ENCODE assay signal across 16 cellular contexts in the genomic region with DNA sequence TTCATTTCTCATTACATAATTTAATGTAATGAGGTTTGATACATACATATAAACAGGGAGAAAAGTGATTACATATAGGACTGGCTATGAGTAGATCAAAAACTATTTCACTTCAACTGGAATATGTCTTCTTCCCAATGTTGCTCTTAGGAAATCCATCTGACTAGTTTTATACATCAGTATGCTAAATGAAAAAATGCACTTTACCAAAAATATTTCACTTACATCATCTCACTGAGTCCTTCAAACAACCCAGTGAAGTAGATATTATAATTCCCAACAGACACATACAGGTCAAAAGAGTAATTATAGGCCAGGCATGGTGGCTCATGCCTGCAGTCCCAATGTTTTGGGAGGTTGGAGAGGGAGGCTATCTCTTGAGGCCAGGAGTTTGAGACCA.
DNase-seq lines count a peak whose midpoint lies in the region; ATAC-seq, FAIRE-seq and TF ChIP-seq lines count a peak whose summit lies in the region.
"Had no signal": no experiment of that assay in that cellular context is flagged by ENCODE, and none has a peak within 500 bp of the region (broad histone marks: within the 10 kb centered on the region; RNA-seq: fewer than 3 reads in every experiment).

No MANE protein-coding gene starts in this region.

- no peak for ATAC-seq in pancreas
- no peak for ATAC-seq in GM21825 (IDR thresholded peaks at IDR 0.05; ENCODE audit: unreplicated experiment)

- no peak overlapping the region for H3K9ac ChIP-seq in fibroblast of lung (ENCODE audit: insufficient read depth, low read length)

- DNase-seq in AG20443 (ENCODE audit: low spot score) (peak; percentile 12), amniotic epithelial cell (ENCODE audit: low read depth) (peak; percentile 62), fibroblast of lung (ENCODE audit: low read depth in 2 of 2) (peak; percentile 59 to 65), pancreas (no peak), HT-29 (ENCODE audit: low spot score) (no peak), DMS 273 (lab: John Stamatoyannopoulos, UW; ENCODE audit: unreplicated experiment) (no peak), cerebellar cortex (ENCODE audit: low spot score) (no peak)
- DNase-seq: ACHN, H7, NCI-H1092, NCI-H226, NCI-H526 treated with DMSO at 0.1 percent for 48 hours, SIG-M5 had no signal

- H3K27me3 ChIP-seq in fibroblast of lung (ENCODE audit: control insufficient read depth, insufficient read depth, low read length), result no peaks in the 10 kb centered on the region
- no peaks in the 10 kb centered on the region for H3K27me3 ChIP-seq in pancreas

- TF ChIP-seq CTCF in fibroblast of lung (conservative IDR thresholded peaks at IDR 0.05 in 1 of 2, IDR thresholded peaks at IDR 0.05 in 1 of 2; ENCODE audit: low read depth in 1 of 2, low read length in 2 of 2), result no peak
- TF ChIP-seq CTCF in pancreas (IDR thresholded peaks at IDR 0.05), result no peak

- H3K79me2 ChIP-seq in fibroblast of lung (ENCODE audit: control insufficient read depth, insufficient read depth, low read length), result no peaks in the 10 kb centered on the region

- H3K4me2 ChIP-seq in fibroblast of lung (ENCODE audit: extremely low read depth, insufficient read depth, low read length), result no peak overlapping the region

- H3K27ac ChIP-seq in fibroblast of lung (ENCODE audit: insufficient read depth, low read length) (no peak overlapping the region), pancreas (no peak overlapping the region)
- H3K27ac ChIP-seq: C4-2B had no signal

- no peak overlapping the region for H3K4me3 ChIP-seq in fibroblast of lung (replicated peaks in 1 of 4; ENCODE audit: control extremely low read depth in 1 of 4, insufficient read depth in 1 of 4, low read depth in 3 of 4, low read length in 4 of 4)
- no peak overlapping the region for H3K4me3 ChIP-seq in pancreas

- no peaks in the 10 kb centered on the region for H4K20me1 ChIP-seq in fibroblast of lung (ENCODE audit: control insufficient read depth, extremely low read depth, insufficient read depth, low read length)

- H3K9me3 ChIP-seq in fibroblast of lung (ENCODE audit: control insufficient read depth, insufficient read depth, low read depth, low read length), result no peaks in the 10 kb centered on the region
- H3K9me3 ChIP-seq in pancreas, result no peaks in the 10 kb centered on the region

- intact Hi-C loops in pancreas (cut with DNase I), result no loop called here

- peak; percentile 43 for FAIRE-seq in pancreas (lab: Jason Lieb, UNC)
- FAIRE-seq: GM12892 had no signal

- H3K36me3 ChIP-seq in fibroblast of lung (ENCODE audit: control insufficient read depth, insufficient read depth, low read length), result no peaks in the 10 kb centered on the region
- H3K36me3 ChIP-seq in pancreas, result no peaks in the 10 kb centered on the region

- H3K4me1 ChIP-seq in fibroblast of lung (ENCODE audit: control insufficient read depth, extremely low read depth, insufficient read depth, low read length) (no peaks in the 10 kb centered on the region), pancreas (no peaks in the 10 kb centered on the region)

- no peak overlapping the region for H2AFZ ChIP-seq in fibroblast of lung (ENCODE audit: low read length)

Comparison
In these comparisons a context has a peak if more than half of its experiments do, and no peak if none do; other contexts are left out.
1. DNase-seq: peak in AG20443 (single experiment), amniotic epithelial cell (single experiment) and fibroblast of lung (2 of 2); none in pancreas (0 of 6), HT-29 (single experiment), DMS 273 (single experiment) and cerebellar cortex (single experiment).